ENCODE assay signal across 11 cellular contexts in the genomic region with DNA sequence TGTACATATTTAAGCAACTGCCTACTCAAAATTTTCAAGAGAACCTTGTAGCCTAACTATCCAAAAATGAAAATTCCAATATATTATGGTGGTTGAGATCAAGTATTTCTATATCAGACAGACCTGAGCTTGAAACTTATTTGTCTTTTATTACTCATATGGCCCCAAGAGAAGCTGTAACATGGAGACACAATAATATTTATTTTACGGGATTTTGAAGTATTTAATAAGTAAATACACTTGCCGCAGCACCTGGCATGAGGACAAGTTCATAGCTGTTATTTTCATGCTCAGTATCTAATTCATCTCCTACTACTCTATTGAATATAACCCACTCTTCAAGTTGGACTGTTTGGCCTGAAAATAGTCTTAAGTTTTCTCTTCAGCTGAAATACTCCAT. TPM values are rescaled to one million over a fixed set of nuclear protein-coding genes. Genes with fewer than 3 reads are reported as not detected.
DNase-seq lines count a peak whose midpoint lies in the region; ATAC-seq and TF ChIP-seq lines count a peak whose summit lies in the region.
"Had no signal": no experiment of that assay in that cellular context is flagged by ENCODE, and none has a peak within 500 bp of the region (broad histone marks: within the 10 kb centered on the region; RNA-seq: fewer than 3 reads in every experiment).

No MANE protein-coding gene starts in this region.

- no peak for TF ChIP-seq RAD21 in liver (IDR thresholded peaks at IDR 0.05)

- H3K27ac ChIP-seq in brain microvascular endothelial cell (peak overlapping the region; percentile 79), liver (ENCODE audit: low read depth in 1 of 2, low read length in 2 of 2) (peak overlapping the region; percentile 56 to 77), suprapubic skin (peak overlapping the region; percentile 55)
- H3K27ac ChIP-seq: 22Rv1 had no signal

- 29% methylated on average over 2 of the region's 2 CpGs for WGBS in liver
- WGBS in suprapubic skin, result 68% methylated on average over 2 of the region's 2 CpGs

- H3K36me3 ChIP-seq in brain microvascular endothelial cell (replicated peaks) (no peaks in the 10 kb centered on the region), liver (ENCODE audit: control insufficient read depth in 4 of 4, insufficient read depth in 3 of 4, low read depth in 1 of 4, low read length in 3 of 4) (no peaks in the 10 kb centered on the region), suprapubic skin (no peaks in the 10 kb centered on the region)

- no peak overlapping the region for H3K9ac ChIP-seq in liver (ENCODE audit: low read depth in 1 of 2, low read length in 2 of 2)

- DNase-seq in DMS153 (lab: John Stamatoyannopoulos, UW) (peak; percentile 49), DMS153 treated with DMSO at 0.1 percent for 48 hours (lab: John Stamatoyannopoulos, UW; ENCODE audit: unreplicated experiment) (no peak), brain microvascular endothelial cell (peak; percentile 80), suprapubic skin (ENCODE audit: low spot score in 2 of 2) (no peak), GM13976 (ENCODE audit: low spot score) (no peak)
- DNase-seq: activated CD4-positive, alpha-beta memory T cell treated with anti-CD3 and anti-CD28 coated beads for 36 hours; occipital lobe had no signal

- H3K9me3 ChIP-seq in liver (ENCODE audit: control insufficient read depth in 4 of 4, low read length in 3 of 4) (no peaks in the 10 kb centered on the region), suprapubic skin (no peaks in the 10 kb centered on the region)

- TF ChIP-seq CTCF in brain microvascular endothelial cell (IDR thresholded peaks at IDR 0.05; ENCODE audit: low read depth, low read length, missing control alignments), result no peak
- TF ChIP-seq CTCF in liver (IDR thresholded peaks at IDR 0.05; ENCODE audit: low read depth, low read length, missing input control), result no peak
- TF ChIP-seq CTCF in suprapubic skin (IDR thresholded peaks at IDR 0.05), result no peak
- TF ChIP-seq CTCF in GM13976 (IDR thresholded peaks at IDR 0.05; ENCODE audit: borderline replicate concordance, control extremely low read depth, extremely low read depth, insufficient read depth, missing control alignments), result no peak

- TF ChIP-seq EP300 in suprapubic skin (IDR thresholded peaks at IDR 0.05), result no peak

- H3K27me3 ChIP-seq in brain microvascular endothelial cell (replicated peaks), result no peaks in the 10 kb centered on the region
- no peaks in the 10 kb centered on the region for H3K27me3 ChIP-seq in liver (ENCODE audit: control insufficient read depth in 4 of 4, insufficient read depth in 4 of 4, low read length in 3 of 4)
- H3K27me3 ChIP-seq in suprapubic skin, result no peaks in the 10 kb centered on the region

- in situ Hi-C loops in brain microvascular endothelial cell (cut with HindIII; ENCODE audit: low pct_ligation_motif_present, low sequenced_read_pairs) (no loop called here), GM13976 (cut with MboI; ENCODE audit: low sequenced_read_pairs, unreplicated experiment) (no loop called here)

- ATAC-seq in HG03442 (IDR thresholded peaks at IDR 0.05; ENCODE audit: unreplicated experiment) (no peak), GM19351 (IDR thresholded peaks at IDR 0.05; ENCODE audit: unreplicated experiment) (no peak)

- H3K4me1 ChIP-seq in liver (ENCODE audit: control insufficient read depth in 4 of 4, insufficient read depth in 4 of 4, low read length in 3 of 4) (peaks cover 2 to 37% (median 14%) of the 10 kb centered on the region in 4 donors), suprapubic skin (peaks cover 19% of the 10 kb centered on the region)

- no peak for TF ChIP-seq POLR2A in suprapubic skin (IDR thresholded peaks at IDR 0.05)

- H3K4me3 ChIP-seq in brain microvascular endothelial cell (ENCODE audit: low read depth, low read length) (no peak overlapping the region), liver (ENCODE audit: low read depth in 1 of 3, low read length in 3 of 3) (no peak overlapping the region), suprapubic skin (peak overlapping the region; percentile 36)

TF ChIP-seq in liver, 16 proteins besides CTCF, POLR2A, EP300 and RAD21:
- TF ChIP-seq FOXA1 (IDR thresholded peaks at IDR 0.05) (no peak), EGR1 (IDR thresholded peaks at IDR 0.05; ENCODE audit: low read depth in 2 of 2) (no peak), NR2F2 (IDR thresholded peaks at IDR 0.05) (no peak), GABPA (IDR thresholded peaks at IDR 0.05 in 1 of 2, conservative IDR thresholded peaks at IDR 0.05 in 1 of 2) (no peak), JUND (IDR thresholded peaks at IDR 0.05) (no peak), HNF4G (IDR thresholded peaks at IDR 0.05) (no peak), YY1 (IDR thresholded peaks at IDR 0.05) (no peak), SP1 (IDR thresholded peaks at IDR 0.05) (no peak), ATF3 (IDR thresholded peaks at IDR 0.05) (no peak), TAF1 (conservative IDR thresholded peaks at IDR 0.05) (no peak)
- TF ChIP-seq, protein P1, sequence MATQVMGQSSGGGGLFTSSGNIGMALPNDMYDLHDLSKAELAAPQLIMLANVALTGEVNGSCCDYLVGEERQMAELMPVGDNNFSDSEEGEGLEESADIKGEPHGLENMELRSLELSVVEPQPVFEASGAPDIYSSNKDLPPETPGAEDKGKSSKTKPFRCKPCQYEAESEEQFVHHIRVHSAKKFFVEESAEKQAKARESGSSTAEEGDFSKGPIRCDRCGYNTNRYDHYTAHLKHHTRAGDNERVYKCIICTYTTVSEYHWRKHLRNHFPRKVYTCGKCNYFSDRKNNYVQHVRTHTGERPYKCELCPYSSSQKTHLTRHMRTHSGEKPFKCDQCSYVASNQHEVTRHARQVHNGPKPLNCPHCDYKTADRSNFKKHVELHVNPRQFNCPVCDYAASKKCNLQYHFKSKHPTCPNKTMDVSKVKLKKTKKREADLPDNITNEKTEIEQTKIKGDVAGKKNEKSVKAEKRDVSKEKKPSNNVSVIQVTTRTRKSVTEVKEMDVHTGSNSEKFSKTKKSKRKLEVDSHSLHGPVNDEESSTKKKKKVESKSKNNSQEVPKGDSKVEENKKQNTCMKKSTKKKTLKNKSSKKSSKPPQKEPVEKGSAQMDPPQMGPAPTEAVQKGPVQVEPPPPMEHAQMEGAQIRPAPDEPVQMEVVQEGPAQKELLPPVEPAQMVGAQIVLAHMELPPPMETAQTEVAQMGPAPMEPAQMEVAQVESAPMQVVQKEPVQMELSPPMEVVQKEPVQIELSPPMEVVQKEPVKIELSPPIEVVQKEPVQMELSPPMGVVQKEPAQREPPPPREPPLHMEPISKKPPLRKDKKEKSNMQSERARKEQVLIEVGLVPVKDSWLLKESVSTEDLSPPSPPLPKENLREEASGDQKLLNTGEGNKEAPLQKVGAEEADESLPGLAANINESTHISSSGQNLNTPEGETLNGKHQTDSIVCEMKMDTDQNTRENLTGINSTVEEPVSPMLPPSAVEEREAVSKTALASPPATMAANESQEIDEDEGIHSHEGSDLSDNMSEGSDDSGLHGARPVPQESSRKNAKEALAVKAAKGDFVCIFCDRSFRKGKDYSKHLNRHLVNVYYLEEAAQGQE (IDR thresholded peaks at IDR 0.05), result no peak
- TF ChIP-seq, protein P2, sequence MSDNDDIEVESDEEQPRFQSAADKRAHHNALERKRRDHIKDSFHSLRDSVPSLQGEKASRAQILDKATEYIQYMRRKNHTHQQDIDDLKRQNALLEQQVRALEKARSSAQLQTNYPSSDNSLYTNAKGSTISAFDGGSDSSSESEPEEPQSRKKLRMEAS (IDR thresholded peaks at IDR 0.05), result no peak
- TF ChIP-seq, protein P3, sequence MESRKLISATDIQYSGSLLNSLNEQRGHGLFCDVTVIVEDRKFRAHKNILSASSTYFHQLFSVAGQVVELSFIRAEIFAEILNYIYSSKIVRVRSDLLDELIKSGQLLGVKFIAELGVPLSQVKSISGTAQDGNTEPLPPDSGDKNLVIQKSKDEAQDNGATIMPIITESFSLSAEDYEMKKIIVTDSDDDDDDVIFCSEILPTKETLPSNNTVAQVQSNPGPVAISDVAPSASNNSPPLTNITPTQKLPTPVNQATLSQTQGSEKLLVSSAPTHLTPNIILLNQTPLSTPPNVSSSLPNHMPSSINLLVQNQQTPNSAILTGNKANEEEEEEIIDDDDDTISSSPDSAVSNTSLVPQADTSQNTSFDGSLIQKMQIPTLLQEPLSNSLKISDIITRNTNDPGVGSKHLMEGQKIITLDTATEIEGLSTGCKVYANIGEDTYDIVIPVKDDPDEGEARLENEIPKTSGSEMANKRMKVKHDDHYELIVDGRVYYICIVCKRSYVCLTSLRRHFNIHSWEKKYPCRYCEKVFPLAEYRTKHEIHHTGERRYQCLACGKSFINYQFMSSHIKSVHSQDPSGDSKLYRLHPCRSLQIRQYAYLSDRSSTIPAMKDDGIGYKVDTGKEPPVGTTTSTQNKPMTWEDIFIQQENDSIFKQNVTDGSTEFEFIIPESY (IDR thresholded peaks at IDR 0.05), result no peak

RNA-seq across cellular contexts. Expression of gene PTPRK, which starts 28.0 kb away (rescaled TPM):
- 10 to 100 TPM; 25.9 to 61.2 TPM for total RNA-seq in liver
- 10 to 100 TPM; 12.1 to 32.3 TPM for polyA plus RNA-seq in liver
- 10 to 100 TPM; 40.1 to 82.0 (median 57.6) TPM for total RNA-seq in suprapubic skin

Comparison
In these comparisons a context has a peak if more than half of its experiments do, and no peak if none do; other contexts are left out.
1. DNase-seq: peak in DMS153 (single experiment) and brain microvascular endothelial cell (single experiment); none in DMS153 treated with DMSO at 0.1 percent for 48 hours (single experiment), suprapubic skin (0 of 2) and GM13976 (single experiment).
2. Peak in every context shown above with its lines, with median percentiles within 50 percentile points of each other: H3K27ac ChIP-seq.